Comparison of ENCODE assay signal across 23 cellular contexts in the genomic region with DNA sequence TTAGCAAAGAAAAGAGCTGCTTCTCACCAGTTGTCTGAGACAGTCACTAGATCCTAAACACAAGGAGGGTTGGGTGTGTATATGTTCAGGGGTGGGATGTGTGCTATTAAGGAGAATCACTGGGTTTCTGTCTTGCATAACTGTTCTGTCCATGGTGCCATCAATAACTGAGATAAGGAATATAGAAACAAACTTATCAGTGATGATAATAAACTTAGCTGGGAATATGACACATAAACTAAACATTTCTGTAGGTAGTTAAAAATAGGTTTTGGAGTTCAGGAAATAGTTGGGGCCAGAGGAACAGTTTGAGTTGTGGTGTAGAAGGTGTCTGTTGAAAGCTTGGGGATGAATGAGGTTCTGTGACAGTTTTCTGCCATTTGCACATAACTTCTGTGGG. TPM values are rescaled to one million over a fixed set of nuclear protein-coding genes. Genes with fewer than 3 reads are reported as not detected.
DNase-seq lines count a peak whose midpoint lies in the region; ATAC-seq and TF ChIP-seq lines count a peak whose summit lies in the region.
"Had no signal": no experiment of that assay in that cellular context is flagged by ENCODE, and none has a peak within 500 bp of the region (broad histone marks: within the 10 kb centered on the region; RNA-seq: fewer than 3 reads in every experiment).

No MANE protein-coding gene starts in this region.

- H3K27me3 Mint-ChIP-seq in type B pancreatic cell, result no peaks in the 10 kb centered on the region
- H3K27me3 Mint-ChIP-seq: dendritic cell treated with granulocyte-macrophage colony-stimulating factor and Interleukin-4, amounts not matched to agents 40 ng/mL and 50 ng/mL, for 4 days had no signal

- ATAC-seq in heart left ventricle, result peak in 3 of 4 donors; percentile 49 to 66 (median 62)
- no peak for ATAC-seq in Right ventricle myocardium inferior
- peak; percentile 65 for ATAC-seq in left ventricle myocardium superior
- no peak for ATAC-seq in HG02798 (IDR thresholded peaks at IDR 0.05; ENCODE audit: poor library complexity, unreplicated experiment)
- no peak for ATAC-seq in esophagus mucosa
- ATAC-seq: pancreas had no signal

- peak overlapping the region; percentile 19 for H3K27ac Mint-ChIP-seq in type B pancreatic cell
- H3K27ac Mint-ChIP-seq: activated naive CD4-positive, alpha-beta T cell treated with anti-CD3 and anti-CD28 coated beads for 36 hours; dendritic cell treated with granulocyte-macrophage colony-stimulating factor and Interleukin-4, amounts not matched to agents 40 ng/mL and 50 ng/mL, for 4 days had no signal

- H3K4me3 ChIP-seq in heart left ventricle, result no peak overlapping the region
- H3K4me3 ChIP-seq in ascending aorta, result no peak overlapping the region
- H3K4me3 ChIP-seq: BLaER1, pancreas had no signal

- DNase-seq in heart left ventricle, result no peak
- no peak for DNase-seq in Right ventricle myocardium inferior (ENCODE audit: missing footprints)
- no peak for DNase-seq in ascending aorta (ENCODE audit: low spot score in 2 of 2)
- no peak for DNase-seq in left ventricle myocardium superior
- no peak for DNase-seq in type B pancreatic cell (ENCODE audit: extremely low spot score, unreplicated experiment)
- no peak for DNase-seq in AG08396 (ENCODE audit: low spot score)
- DNase-seq: ACHN; activated CD4-positive, alpha-beta T cell treated with anti-CD3 and anti-CD28 coated beads for 1 hour; activated naive CD4-positive, alpha-beta T cell treated with anti-CD3 and anti-CD28 coated beads for 36 hours; amniotic stem cell; COR-L47; DMS53; H7; kidney glomerular epithelial cell; NCI-H1092; NCI-H187 treated with DMSO at 0.1 percent for 48 hours; NCI-H526; pancreas; stimulated activated CD4-positive, alpha-beta T cell treated with anti-CD3 and anti-CD28 coated beads, Interleukin-4, amount 100 ng/mL, for 1 hour had no signal

- no peak overlapping the region for H3K4me3 Mint-ChIP-seq in type B pancreatic cell
- H3K4me3 Mint-ChIP-seq: activated naive CD4-positive, alpha-beta T cell treated with anti-CD3 and anti-CD28 coated beads for 36 hours; dendritic cell treated with granulocyte-macrophage colony-stimulating factor and Interleukin-4, amounts not matched to agents 40 ng/mL and 50 ng/mL, for 4 days had no signal

- intact Hi-C loops in heart left ventricle (cut with DNase I) (no loop called here), Right ventricle myocardium inferior (cut with DNase I) (no loop called here), ascending aorta (cut with DNase I) (no loop called here), left ventricle myocardium superior (cut with micrococcal nuclease) (no loop called here)

- peaks cover 0 to 35% (median 8%) of the 10 kb centered on the region in 12 donors for H3K4me1 ChIP-seq in heart left ventricle
- peaks cover 0 to 13% of the 10 kb centered on the region in 2 donors for H3K4me1 ChIP-seq in ascending aorta
- H3K4me1 ChIP-seq: pancreas had no signal

- H3K27ac ChIP-seq in heart left ventricle, result peak overlapping the region in 10 of 12 donors; percentile 3 to 78 (median 56)
- peak overlapping the region; percentile 58 to 76 for H3K27ac ChIP-seq in ascending aorta
- H3K27ac ChIP-seq: BLaER1, pancreas had no signal

- no peak for TF ChIP-seq CTCF in heart left ventricle (IDR thresholded peaks at IDR 0.05)
- TF ChIP-seq CTCF in ascending aorta (IDR thresholded peaks at IDR 0.05), result no peak
- TF ChIP-seq CTCF in type B pancreatic cell (conservative IDR thresholded peaks at IDR 0.05), result no peak

- peaks cover 6% of the 10 kb centered on the region for H3K4me1 Mint-ChIP-seq in type B pancreatic cell (ENCODE audit: unreplicated experiment)

- H3K9me3 ChIP-seq in heart left ventricle, result no peaks in the 10 kb centered on the region
- no peaks in the 10 kb centered on the region for H3K9me3 ChIP-seq in ascending aorta
- H3K9me3 ChIP-seq: BLaER1, pancreas had no signal

- no peaks in the 10 kb centered on the region for H3K27me3 ChIP-seq in heart left ventricle
- no peaks in the 10 kb centered on the region for H3K27me3 ChIP-seq in ascending aorta
- H3K27me3 ChIP-seq: BLaER1, pancreas had no signal

- no peak for TF ChIP-seq POLR2A in heart left ventricle (IDR thresholded peaks at IDR 0.05)

- no peaks in the 10 kb centered on the region for H3K9me3 Mint-ChIP-seq in type B pancreatic cell
- H3K9me3 Mint-ChIP-seq: activated naive CD4-positive, alpha-beta T cell treated with anti-CD3 and anti-CD28 coated beads for 36 hours; dendritic cell treated with granulocyte-macrophage colony-stimulating factor and Interleukin-4, amounts not matched to agents 40 ng/mL and 50 ng/mL, for 4 days had no signal

- H3K36me3 Mint-ChIP-seq in type B pancreatic cell, result peaks cover 47% of the 10 kb centered on the region

- H3K36me3 ChIP-seq in heart left ventricle (peaks cover 0 to 100% (median 88%) of the 10 kb centered on the region in 9 donors), ascending aorta (peaks cover 36 to 52% of the 10 kb centered on the region in 2 donors)

RNA-seq across cellular contexts. Expression of a gene that starts 17.4 kb away (rescaled TPM):
- total RNA-seq in heart left ventricle, result 10 to 100 TPM; 26.7 to 46.3 (median 35.1) TPM
- polyA plus RNA-seq in heart left ventricle, result 10 to 100 TPM; 12.7 to 28.5 TPM
- 30.8 TPM for total RNA-seq in Right ventricle myocardium inferior
- total RNA-seq in ascending aorta, result 31.1 TPM
- 26.2 TPM for total RNA-seq in left ventricle myocardium superior
- 22.7 and 28.1 TPM in 2 replicates for total RNA-seq in type B pancreatic cell (ENCODE audit: low replicate concordance)
- total RNA-seq in esophagus mucosa, result 24.4 TPM

Comparison
In these comparisons a context has a peak if more than half of its experiments do, and no peak if none do; other contexts are left out.
1. ATAC-seq: peak in heart left ventricle (3 of 4) and left ventricle myocardium superior (single experiment); none in Right ventricle myocardium inferior (single experiment), HG02798 (single experiment) and esophagus mucosa (single experiment).